Comparison of ENCODE assay signal across 8 cellular contexts in the genomic region with DNA sequence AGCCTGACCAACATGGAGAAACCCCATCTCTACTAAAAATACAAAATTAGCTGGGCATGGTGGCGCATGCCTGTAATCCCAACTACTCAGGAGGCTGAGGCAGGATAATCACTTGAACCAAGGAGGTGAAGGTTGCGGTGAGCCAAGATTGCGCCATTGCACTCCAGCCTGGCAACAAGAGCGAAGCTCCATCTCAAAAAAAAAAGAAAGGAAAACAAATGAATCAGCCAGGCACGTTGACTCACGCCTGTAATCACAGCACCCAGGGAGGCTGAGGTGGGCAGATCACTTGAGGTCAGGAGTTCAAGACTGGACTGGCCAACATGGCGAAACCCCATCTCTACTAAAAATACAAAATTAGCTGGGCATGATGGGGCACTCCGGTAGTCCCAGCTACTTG. TPM values are rescaled to one million over a fixed set of nuclear protein-coding genes. Genes with fewer than 3 reads are reported as not detected.
DNase-seq lines count a peak whose midpoint lies in the region; ATAC-seq, FAIRE-seq and TF ChIP-seq lines count a peak whose summit lies in the region.
"Not testable (repeated sequence)": the region's sequence is repeated elsewhere in the genome, so short reads cannot be mapped to it uniquely, and the experiment has no call there.

No MANE protein-coding gene starts in this region.

- DNase-seq in GM23248 (peak; percentile 42), IMR-90 (peak; percentile 13), RPMI7951 (ENCODE audit: low read depth) (peak; percentile 80), astrocyte (ENCODE audit: low read depth) (peak; percentile 44), cardiac fibroblast (ENCODE audit: low read depth in 2 of 2) (peak; percentile 66 to 92), fibroblast of peridontal ligament (ENCODE audit: extremely low read depth) (peak; percentile 43)
- DNase-seq in HepG2 (ENCODE audit: low spot score), result not testable (repeated sequence)

- H3F3A ChIP-seq in GM23248 (ENCODE audit: insufficient read depth), result not testable (repeated sequence)

- not testable (repeated sequence) for H3K9me1 ChIP-seq in IMR-90 (ENCODE audit: insufficient read depth, low read length)

- ATAC-seq in IMR-90 (ENCODE audit: low read depth); HepG2: not testable (repeated sequence)

- not testable (repeated sequence) for H3K36me3 Mint-ChIP-seq in astrocyte (ENCODE audit: low read depth, unreplicated experiment)

- peaks cover 19% of the 10 kb centered on the region for H3K79me2 ChIP-seq in ACC112 (ENCODE audit: control insufficient read depth, insufficient read depth, low read length, unreplicated experiment)
- peaks cover 19% of the 10 kb centered on the region for H3K79me2 ChIP-seq in GM23248 (ENCODE audit: insufficient read depth)
- H3K79me2 ChIP-seq in astrocyte (ENCODE audit: insufficient read depth, low read length), result peaks cover 20% of the 10 kb centered on the region
- peaks cover 18% of the 10 kb centered on the region for H3K79me2 ChIP-seq in HepG2 (ENCODE audit: insufficient read depth, low read length)

- H4K20me1 ChIP-seq in GM23248 (ENCODE audit: insufficient read depth); IMR-90 (ENCODE audit: insufficient read depth, low read length); astrocyte (ENCODE audit: insufficient read depth, low read length); HepG2 (ENCODE audit: insufficient read depth, low read length): not testable (repeated sequence)

- H3K9me3 Mint-ChIP-seq in astrocyte (ENCODE audit: unreplicated experiment), result not testable (repeated sequence)

- H3K18ac ChIP-seq in IMR-90 (ENCODE audit: low read depth, low read length), result not testable (repeated sequence)

- H3K56ac ChIP-seq in IMR-90 (ENCODE audit: extremely low read depth, insufficient read depth, low read length), result not testable (repeated sequence)

- not testable (repeated sequence) for H2BK5ac ChIP-seq in IMR-90 (ENCODE audit: low read depth, low read length, poor library complexity, severe bottlenecking)

- POLR2A ChIA-PET in IMR-90 (lab: Charles Lee; ENCODE audit: unreplicated experiment), result interaction anchor here (0.6 kb wide), 1 partner anchor 185 kb away, joined by 3 read pairs; no protein-coding TSS in a partner anchor
- POLR2A ChIA-PET in HepG2 (lab: Yijun Ruan, JAX), result not testable (repeated sequence)

- not testable (repeated sequence) for H2AK5ac ChIP-seq in IMR-90 (ENCODE audit: low read depth, low read length)

- not testable (repeated sequence) for H4K91ac ChIP-seq in IMR-90 (ENCODE audit: insufficient read depth, low read depth, low read length)

- not testable (repeated sequence) for FAIRE-seq in astrocyte (lab: Jason Lieb, UNC); HepG2 (lab: Jason Lieb, UNC)

- not testable (repeated sequence) for H2AK9ac ChIP-seq in IMR-90 (replicated peaks; ENCODE audit: low read depth, low read length, poor library complexity)

- not testable (repeated sequence) for H3K4me3 ChIP-seq in ACC112 (ENCODE audit: low read depth, low read length); GM23248; IMR-90 (ENCODE audit: insufficient read depth, low read depth, low read length); astrocyte (ENCODE audit: insufficient read depth, low read depth, low read length); cardiac fibroblast (replicated peaks in 1 of 2; ENCODE audit: low read depth in 2 of 2, low read length in 2 of 2); HepG2 (replicated peaks in 1 of 3; ENCODE audit: insufficient read depth in 1 of 3, low read depth in 2 of 3, low read length in 3 of 3)

- BruUV-seq in IMR-90 (replicated peaks; lab: Mats Ljungman, UMichigan); HepG2 (replicated peaks; lab: Mats Ljungman, UMichigan): not testable (repeated sequence)

- not testable (repeated sequence) for H3K27me3 ChIP-seq in ACC112 (ENCODE audit: insufficient read depth, low read length); GM23248 (replicated peaks; ENCODE audit: insufficient read depth); IMR-90 (ENCODE audit: control insufficient read depth, insufficient read depth, low read length); astrocyte (ENCODE audit: insufficient read depth, low read length); HepG2 (ENCODE audit: control insufficient read depth in 1 of 2, insufficient read depth in 2 of 2, low read length in 2 of 2)

- not testable (repeated sequence) for H3K4ac ChIP-seq in IMR-90 (ENCODE audit: low read depth, low read length)

- H3K9ac ChIP-seq in GM23248; IMR-90 (ENCODE audit: low read depth, low read length); astrocyte (ENCODE audit: low read length); HepG2 (ENCODE audit: insufficient read depth, low read depth, low read length): not testable (repeated sequence)

- H2BK15ac ChIP-seq in IMR-90 (ENCODE audit: low read depth, low read length), result not testable (repeated sequence)

- H2BK120ac ChIP-seq in IMR-90 (ENCODE audit: low read depth, low read length), result not testable (repeated sequence)

- H3K27me3 Mint-ChIP-seq in astrocyte (ENCODE audit: low read depth, unreplicated experiment), result not testable (repeated sequence)

- intact Hi-C loops in IMR-90 (cut with micrococcal nuclease); HepG2 (cut with micrococcal nuclease; ENCODE audit: unreplicated experiment): not testable (repeated sequence)

- not testable (repeated sequence) for H4K8ac ChIP-seq in IMR-90 (ENCODE audit: low read depth in 2 of 2, low read length in 2 of 2)

- H3K4me3 Mint-ChIP-seq in astrocyte (ENCODE audit: unreplicated experiment), result not testable (repeated sequence)

- H3K4me1 ChIP-seq in ACC112 (ENCODE audit: control insufficient read depth, insufficient read depth, low read length, unreplicated experiment) (peaks cover 30% of the 10 kb centered on the region), HepG2 (ENCODE audit: insufficient read depth, low read length) (peaks cover 18% of the 10 kb centered on the region)
- not testable (repeated sequence) for H3K4me1 ChIP-seq in GM23248 (ENCODE audit: insufficient read depth); IMR-90 (ENCODE audit: control insufficient read depth, insufficient read depth, low read length); astrocyte (ENCODE audit: insufficient read depth, low read length)

- 73 to 74% methylated on average over 7 to 8 of the region's 8 CpGs for WGBS in GM23248 (ENCODE audit: low coverage in 1 of 2, low lambda C conversion rate in 2 of 2, missing lambda C conversion rate in 2 of 2), 2 experiments
- no CpG with 5 or more reads among the region's 8 CpGs for WGBS in IMR-90 (ENCODE audit: extremely low coverage in 2 of 2, insufficient read length in 1 of 2), 2 experiments
- WGBS in HepG2 (ENCODE audit: low lambda C conversion rate), result 43% methylated on average over 8 of the region's 8 CpGs

- not testable (repeated sequence) for TF ChIP-seq POLR2A in IMR-90 (IDR thresholded peaks at IDR 0.05; ENCODE audit: low read depth, low read length); HepG2 (IDR thresholded peaks at IDR 0.05; ENCODE audit: insufficient read depth in 1 of 2, low read depth in 2 of 2, low read length in 2 of 2)

- H3K27ac ChIP-seq in ACC112 (ENCODE audit: low read depth, low read length), result peak overlapping the region; percentile 46; the same call in 1 of the 2 replicates
- not testable (repeated sequence) for H3K27ac ChIP-seq in GM23248; IMR-90 (ENCODE audit: insufficient read depth, low read length); astrocyte (ENCODE audit: low read depth, low read length); HepG2 (ENCODE audit: extremely low read length, insufficient read depth, low read length)

- dilution Hi-C loops in IMR-90 (cut with HindIII; ENCODE audit: low sequenced_read_pairs, unreplicated experiment), result not testable (repeated sequence)

- not testable (repeated sequence) for TF ChIP-seq EP300 in HepG2 (IDR thresholded peaks at IDR 0.05; ENCODE audit: low read depth in 2 of 2, low read length in 2 of 2); HepG2 (CRISPR knock-in tag; IDR thresholded peaks at IDR 0.05; ENCODE audit: borderline replicate concordance)

- not testable (repeated sequence) for H3K9me2 ChIP-seq in GM23248 (ENCODE audit: insufficient read depth)

- H3K27ac Mint-ChIP-seq in astrocyte (ENCODE audit: unreplicated experiment), result not testable (repeated sequence)

- not testable (repeated sequence) for H2BK20ac ChIP-seq in IMR-90 (ENCODE audit: low read depth, low read length)

- CTCF ChIA-PET in IMR-90 (lab: Yijun Ruan, JAX); HepG2 (lab: Yijun Ruan, JAX; ENCODE audit: low intra/inter-chr PET ratio, low total read pairs): not testable (repeated sequence)

- in situ Hi-C loops in GM23248 (cut with MboI); IMR-90 (cut with MboI; ENCODE audit: low sequenced_read_pairs); HepG2 (cut with HindIII; ENCODE audit: extremely low pct_ligation_motif_present, low pct_unique_long_range_greater_than_20kb): not testable (repeated sequence)

- H3K14ac ChIP-seq in IMR-90 (replicated peaks; ENCODE audit: low read depth, low read length), result not testable (repeated sequence)

- not testable (repeated sequence) for H3K4me1 Mint-ChIP-seq in astrocyte (ENCODE audit: low read depth, unreplicated experiment)

- H3K9me3 ChIP-seq in GM23248 (ENCODE audit: low read depth); IMR-90 (ENCODE audit: control insufficient read depth, insufficient read depth, low read length); astrocyte (ENCODE audit: insufficient read depth, low read depth, low read length); HepG2 (ENCODE audit: low read length): not testable (repeated sequence)

- H3K36me3 ChIP-seq in ACC112 (ENCODE audit: insufficient read depth, low read length); GM23248 (ENCODE audit: low read depth); IMR-90 (ENCODE audit: control insufficient read depth, insufficient read depth, low read length); astrocyte (ENCODE audit: insufficient read depth, low read length); HepG2 (replicated peaks in 1 of 2; ENCODE audit: control insufficient read depth in 1 of 2, insufficient read depth in 2 of 2, low read length in 2 of 2): not testable (repeated sequence)

- peaks cover 10 to 15% of the 10 kb centered on the region in 2 experiments for H3K79me1 ChIP-seq in IMR-90 (ENCODE audit: low read depth in 1 of 2, low read length in 2 of 2)

- H3K4me2 ChIP-seq in GM23248 (ENCODE audit: unreplicated experiment); IMR-90 (ENCODE audit: low read depth, low read length); astrocyte (ENCODE audit: low read length); HepG2 (ENCODE audit: low read depth, low read length): not testable (repeated sequence)

- not testable (repeated sequence) for TF ChIP-seq CTCF in IMR-90 (conservative IDR thresholded peaks at IDR 0.05; ENCODE audit: low read depth, low read length); astrocyte (IDR thresholded peaks at IDR 0.05; ENCODE audit: insufficient read depth, low read depth, low read length); cardiac fibroblast (IDR thresholded peaks at IDR 0.05; ENCODE audit: low read depth, low read length); HepG2 (CRISPR knock-in tag; IDR thresholded peaks at IDR 0.05)

- not testable (repeated sequence) for H4K5ac ChIP-seq in IMR-90 (ENCODE audit: low read depth, low read length)

- TF ChIP-seq RAD21 in IMR-90 (IDR thresholded peaks at IDR 0.05; ENCODE audit: low read length); HepG2 (CRISPR knock-in tag; IDR thresholded peaks at IDR 0.05): not testable (repeated sequence)

- H3K23ac ChIP-seq in IMR-90 (ENCODE audit: low read depth, low read length), result not testable (repeated sequence)

- not testable (repeated sequence) for H2AFZ ChIP-seq in ACC112 (ENCODE audit: low read length, unreplicated experiment); GM23248; IMR-90 (replicated peaks; ENCODE audit: low read length, poor library complexity); astrocyte (ENCODE audit: low read depth, low read length); HepG2 (ENCODE audit: low read length)

RNA-seq across cellular contexts. Expression of a gene that starts 2.8 kb away (rescaled TPM):
- total RNA-seq in GM23248 (2014; rRNA removed; shearing (Covaris generic)), result 13.5 and 13.6 TPM in 2 replicates
- polyA plus RNA-seq in GM23248 (2016; fragmentation: Nextera tagmentation; extraction: Ambion mirVana) (9.5 and 9.7 TPM in 2 replicates), IMR-90 (2012; rRNA removed) (5.7 and 7.2 TPM in 2 replicates), HepG2 (2011; rRNA removed) (8.5 and 10.0 TPM in 2 replicates)
- total RNA-seq in IMR-90 (2012; rRNA removed) (26.1 and 33.9 TPM in 2 replicates), astrocyte (15.1 and 17.1 TPM in 2 replicates), HepG2 (2016; rRNA removed; fragmentation: Illumina TruSeq; extraction: Trizol) (16.2 and 22.8 TPM in 2 replicates)
- 1.1 and 1.2 TPM in 2 replicates for polyA plus RNA-seq in IMR-90 (2012; cell fraction: cytosol; rRNA removed)
- polyA plus RNA-seq in IMR-90 (2012; cell fraction: nucleus; rRNA removed; ENCODE audit: low replicate concordance), result 2.5 and 14.2 TPM in 2 replicates
- total RNA-seq in RPMI7951 (2014; rRNA removed; shearing (Covaris generic)), result 24.5 and 25.8 TPM in 2 replicates
- total RNA-seq in HepG2 (2016; cell fraction: cytosol; rRNA removed; fragmentation: Illumina TruSeq; extraction: Trizol; ENCODE audit: low read depth), result 26.4 and 28.7 TPM in 2 replicates
- 16.4 and 24.0 TPM in 2 replicates for total RNA-seq in HepG2 (2016; cell fraction: insoluble cytoplasmic fraction; rRNA removed; fragmentation: Illumina TruSeq; extraction: Trizol)
- total RNA-seq in HepG2 (2016; cell fraction: membrane; rRNA removed; fragmentation: Illumina TruSeq; extraction: Trizol), result 14.5 and 14.6 TPM in 2 replicates
- 13.6 and 17.9 TPM in 2 replicates for total RNA-seq in HepG2 (2016; cell fraction: nucleus; rRNA removed; fragmentation: Illumina TruSeq; extraction: Trizol)
- polyA plus RNA-seq in HepG2 (2011; cell fraction: cytosol; rRNA removed), result 2.8 and 3.6 TPM in 2 replicates
- polyA plus RNA-seq in HepG2 (2011; cell fraction: nucleus; rRNA removed), result 7.3 and 9.6 TPM in 2 replicates
- polyA plus RNA-seq in HepG2 (2012), result 2.9 and 5.4 TPM in 2 replicates
- 0.18 and 0.41 TPM in 2 replicates for polyA plus RNA-seq in HepG2 (2016; cell fraction: cytosol; fragmentation: Illumina TruSeq; extraction: Trizol; ENCODE audit: low read depth)
- polyA plus RNA-seq in HepG2 (2016; cell fraction: insoluble cytoplasmic fraction; fragmentation: Illumina TruSeq; extraction: Trizol; ENCODE audit: low read depth), result 8.4 and 8.8 TPM in 2 replicates
- 1.1 TPM in 2 replicates for polyA plus RNA-seq in HepG2 (2016; cell fraction: membrane; fragmentation: Illumina TruSeq; extraction: Trizol; ENCODE audit: low read depth)
- polyA plus RNA-seq in HepG2 (2016; cell fraction: nucleus; fragmentation: Illumina TruSeq; extraction: Trizol; ENCODE audit: insufficient read depth, low read depth), result 18.2 and 21.2 TPM in 2 replicates
- polyA minus RNA-seq in HepG2 (2011; rRNA and poly(A)+ RNA removed; ENCODE audit: low replicate concordance), result 11.9 and 27.4 TPM in 2 replicates
- 7.4 and 9.1 TPM in 2 replicates for polyA minus RNA-seq in HepG2 (2011; cell fraction: cytosol; rRNA and poly(A)+ RNA removed)
- polyA minus RNA-seq in HepG2 (2011; cell fraction: nucleus; rRNA and poly(A)+ RNA removed), result 18.0 and 22.3 TPM in 2 replicates

RNA-seq across cellular contexts. Expression of a gene that starts 44.7 kb away (rescaled TPM):
- 9.4 and 18.2 TPM in 2 replicates for total RNA-seq in GM23248 (2014; rRNA removed; shearing (Covaris generic))
- 12.3 and 14.5 TPM in 2 replicates for polyA plus RNA-seq in GM23248 (2016; fragmentation: Nextera tagmentation; extraction: Ambion mirVana)
- total RNA-seq in IMR-90 (2012; rRNA removed), result 5.7 and 9.7 TPM in 2 replicates
- 7.2 and 7.7 TPM in 2 replicates for polyA plus RNA-seq in IMR-90 (2012; rRNA removed)
- 0.54 and 0.76 TPM in 2 replicates for polyA plus RNA-seq in IMR-90 (2012; cell fraction: cytosol; rRNA removed)
- polyA plus RNA-seq in IMR-90 (2012; cell fraction: nucleus; rRNA removed; ENCODE audit: low replicate concordance), result 10.2 and 30.9 TPM in 2 replicates
- 17.2 and 18.5 TPM in 2 replicates for total RNA-seq in RPMI7951 (2014; rRNA removed; shearing (Covaris generic))
- 18.5 and 20.5 TPM in 2 replicates for total RNA-seq in astrocyte
- total RNA-seq in HepG2 (2016; rRNA removed; fragmentation: Illumina TruSeq; extraction: Trizol), result 8.5 and 10.3 TPM in 2 replicates
- 2.2 and 2.5 TPM in 2 replicates for total RNA-seq in HepG2 (2016; cell fraction: cytosol; rRNA removed; fragmentation: Illumina TruSeq; extraction: Trizol; ENCODE audit: low read depth)
- total RNA-seq in HepG2 (2016; cell fraction: insoluble cytoplasmic fraction; rRNA removed; fragmentation: Illumina TruSeq; extraction: Trizol), result 9.8 TPM in 2 replicates
- 5.7 and 6.8 TPM in 2 replicates for total RNA-seq in HepG2 (2016; cell fraction: membrane; rRNA removed; fragmentation: Illumina TruSeq; extraction: Trizol)
- total RNA-seq in HepG2 (2016; cell fraction: nucleus; rRNA removed; fragmentation: Illumina TruSeq; extraction: Trizol), result 13.6 and 17.6 TPM in 2 replicates
- 9.4 and 10.2 TPM in 2 replicates for polyA plus RNA-seq in HepG2 (2011; rRNA removed)
- polyA plus RNA-seq in HepG2 (2011; cell fraction: cytosol; rRNA removed), result 2.0 and 2.9 TPM in 2 replicates
- polyA plus RNA-seq in HepG2 (2011; cell fraction: nucleus; rRNA removed), result 18.1 and 19.2 TPM in 2 replicates
- polyA plus RNA-seq in HepG2 (2012), result 5.6 and 7.6 TPM in 2 replicates
- 0.80 and 0.97 TPM in 2 replicates for polyA plus RNA-seq in HepG2 (2016; cell fraction: cytosol; fragmentation: Illumina TruSeq; extraction: Trizol; ENCODE audit: low read depth)
- 9.6 and 11.3 TPM in 2 replicates for polyA plus RNA-seq in HepG2 (2016; cell fraction: insoluble cytoplasmic fraction; fragmentation: Illumina TruSeq; extraction: Trizol; ENCODE audit: low read depth)
- 2.5 and 2.9 TPM in 2 replicates for polyA plus RNA-seq in HepG2 (2016; cell fraction: membrane; fragmentation: Illumina TruSeq; extraction: Trizol; ENCODE audit: low read depth)
- polyA plus RNA-seq in HepG2 (2016; cell fraction: nucleus; fragmentation: Illumina TruSeq; extraction: Trizol; ENCODE audit: insufficient read depth, low read depth), result 19.8 and 21.8 TPM in 2 replicates
- 23.2 and 29.3 TPM in 2 replicates for polyA minus RNA-seq in HepG2 (2011; rRNA and poly(A)+ RNA removed; ENCODE audit: low replicate concordance)
- 1.6 and 3.4 TPM in 2 replicates for polyA minus RNA-seq in HepG2 (2011; cell fraction: cytosol; rRNA and poly(A)+ RNA removed)
- polyA minus RNA-seq in HepG2 (2011; cell fraction: nucleus; rRNA and poly(A)+ RNA removed), result 33.5 and 37.8 TPM in 2 replicates
